ENCODE assay signal across 20 cellular contexts in genomic region chr2:49714433-49714832, GRCh38.
DNase-seq lines count a peak whose midpoint lies in the region; ATAC-seq and TF ChIP-seq lines count a peak whose summit lies in the region.
"Had no signal": no experiment of that assay in that cellular context is flagged by ENCODE, and none has a peak within 500 bp of the region (broad histone marks: within the 10 kb centered on the region; RNA-seq: fewer than 3 reads in every experiment).

No MANE protein-coding gene starts in this region.

- no peak overlapping the region for H3K4me2 ChIP-seq in mesendoderm (ENCODE audit: low read length)

- no peaks in the 10 kb centered on the region for H3K79me1 ChIP-seq in mesendoderm (ENCODE audit: low read length)

- no peak overlapping the region for H2AK5ac ChIP-seq in mesendoderm (ENCODE audit: low read length)

- H3K36me3 ChIP-seq in mesendoderm (ENCODE audit: control insufficient read depth, insufficient read depth, low read length) = no peaks in the 10 kb centered on the region
- H3K36me3 ChIP-seq: SJCRH30 had no signal

- H4K5ac ChIP-seq in mesendoderm (ENCODE audit: low read length) = no peak overlapping the region

- ATAC-seq in GM19324 (IDR thresholded peaks at IDR 0.05; ENCODE audit: low FRiP score, unreplicated experiment) = no peak
- ATAC-seq: CD8-positive, alpha-beta T cell had no signal

- no peak for TF ChIP-seq CTCF in NB4 (IDR thresholded peaks at IDR 0.05; ENCODE audit: low read depth, low read length)
- TF ChIP-seq CTCF in VCaP (conservative IDR thresholded peaks at IDR 0.05) = no peak

- H3K4me1 ChIP-seq in mesendoderm (ENCODE audit: control insufficient read depth, low read depth, low read length) = no peaks in the 10 kb centered on the region
- H3K4me1 ChIP-seq: SJCRH30 had no signal

- no peaks in the 10 kb centered on the region for H3K27me3 ChIP-seq in mesendoderm (ENCODE audit: insufficient read depth, low read length, poor library complexity)

- DNase-seq in DMS 273 (lab: John Stamatoyannopoulos, UW; ENCODE audit: unreplicated experiment) (peak; percentile 30), DMS 273 treated with DMSO at 0.1 percent for 48 hours (lab: John Stamatoyannopoulos, UW) (no peak), NB4 (ENCODE audit: low read depth) (peak; percentile 8), mesendoderm (peak; percentile 39), Kasumi-1 (lab: John Stamatoyannopoulos, UW) (no peak)
- DNase-seq in stimulated activated CD4-positive, alpha-beta T cell treated with anti-CD3 and anti-CD28 coated beads, Interleukin-2, amount 100 ng/mL, for 48 hours = no peak
- DNase-seq: C1 segment of cervical spinal cord; CD8-positive, alpha-beta T cell; DMS79; GOT3; Karpas-422; NCI-H1092; NCI-H1436 treated with DMSO at 0.1 percent for 48 hours; NCI-H1930; NCI-H2227 treated with DMSO at 0.1 percent for 48 hours; NCI-H510A had no signal

- no CpG with 5 or more reads among the region's 2 CpGs for WGBS in mesendoderm (ENCODE audit: extremely low coverage, insufficient coverage, low lambda C conversion rate)

- no peak overlapping the region for H3K56ac ChIP-seq in mesendoderm (ENCODE audit: low read length)

- TF ChIP-seq POLR2A in NB4 (IDR thresholded peaks at IDR 0.05; ENCODE audit: extremely low read depth, insufficient read length) = no peak

- H3K23ac ChIP-seq in mesendoderm (ENCODE audit: low read length) = no peak overlapping the region

- no peak overlapping the region for H2BK120ac ChIP-seq in mesendoderm (ENCODE audit: low read depth, low read length)

- no peak overlapping the region for H3K18ac ChIP-seq in mesendoderm (ENCODE audit: low read length)

- H3K4me3 ChIP-seq in NB4 (ENCODE audit: low read depth, low read length) (no peak overlapping the region), mesendoderm (ENCODE audit: low read length) (no peak overlapping the region)
- H3K4me3 ChIP-seq: SJCRH30 had no signal

- no peak overlapping the region for H4K8ac ChIP-seq in mesendoderm (ENCODE audit: low read depth, low read length)

- no peak overlapping the region for H2BK5ac ChIP-seq in mesendoderm (ENCODE audit: low read length)

- no peak overlapping the region for H3K9ac ChIP-seq in mesendoderm (ENCODE audit: low read length)

- no peak overlapping the region for H3K4ac ChIP-seq in mesendoderm (ENCODE audit: low read depth, low read length)

- no peaks in the 10 kb centered on the region for H3K79me2 ChIP-seq in mesendoderm (ENCODE audit: control insufficient read depth, insufficient read depth, low read length)

- peak overlapping the region; percentile 81; the same call in 1 of the 2 replicates for H3K27ac ChIP-seq in VCaP
- H3K27ac ChIP-seq in mesendoderm (ENCODE audit: low read depth, low read length) = no peak overlapping the region
- H3K27ac ChIP-seq: 22Rv1, SJCRH30 had no signal

- H2BK15ac ChIP-seq in mesendoderm (replicated peaks; ENCODE audit: low read depth) = no peak overlapping the region

Comparison
In these comparisons a context has a peak if more than half of its experiments do, and no peak if none do; other contexts are left out.
1. DNase-seq: peak in DMS 273 (single experiment), NB4 (single experiment) and mesendoderm (single experiment); none in DMS 273 treated with DMSO at 0.1 percent for 48 hours (single experiment), Kasumi-1 (0 of 2) and stimulated activated CD4-positive, alpha-beta T cell treated with anti-CD3 and anti-CD28 coated beads, Interleukin-2, amount 100 ng/mL, for 48 hours (0 of 2).